2 cellular contexts compared by ENCODE assay signal in genomic region chr1:228830185-228830953, GRCh38.
TF ChIP-seq lines count a peak whose summit lies in the region.

No MANE protein-coding gene starts in this region.

TF ChIP-seq in A549, 52 proteins besides CTCF, POLR2A, EP300 and RAD21 (continued from another document):
- TF ChIP-seq RNF2 (IDR thresholded peaks at IDR 0.05; ENCODE audit: borderline replicate concordance, low read depth) (no peak), USF2 (IDR thresholded peaks at IDR 0.05) (no peak), FOSL2 (IDR thresholded peaks at IDR 0.05) (no peak), FOSL2 (CRISPR knock-in tag; IDR thresholded peaks at IDR 0.05) (no peak), ESRRA (IDR thresholded peaks at IDR 0.05; ENCODE audit: borderline replicate concordance, low read length) (no peak)
TF ChIP-seq in A549: peak in this region for 0.

TF ChIP-seq in HCT116, 20 proteins besides CTCF, POLR2A, EP300 and RAD21 (continued from another document):
- no peak for TF ChIP-seq ATF3 (IDR thresholded peaks at IDR 0.05)
